15 cellular contexts compared by ENCODE assay signal in genomic region chr14:96497087-96497486, GRCh38. TPM values are rescaled to one million over a fixed set of nuclear protein-coding genes. Genes with fewer than 3 reads are reported as not detected.
DNase-seq lines count a peak whose midpoint lies in the region; ATAC-seq and TF ChIP-seq lines count a peak whose summit lies in the region.
"Had no signal": no experiment of that assay in that cellular context is flagged by ENCODE, and none has a peak within 500 bp of the region (broad histone marks: within the 10 kb centered on the region; RNA-seq: fewer than 3 reads in every experiment).

No MANE protein-coding gene starts in this region.

- no peaks in the 10 kb centered on the region for H3K27me3 ChIP-seq in SU-DHL-6 (ENCODE audit: low read length)
- no peaks in the 10 kb centered on the region for H3K27me3 ChIP-seq in dorsolateral prefrontal cortex
- H3K27me3 ChIP-seq: ovary had no signal

- no peaks in the 10 kb centered on the region for H3K9me3 ChIP-seq in SU-DHL-6 (ENCODE audit: insufficient read depth, low read length)
- H3K9me3 ChIP-seq: ovary, SK-N-SH had no signal

- H3K4me3 ChIP-seq in SU-DHL-6 (ENCODE audit: insufficient read depth, low read length, poor library complexity, severe bottlenecking) (no peak overlapping the region), dorsolateral prefrontal cortex (no peak overlapping the region)
- H3K4me3 ChIP-seq: ovary had no signal

- peaks cover 7% of the 10 kb centered on the region for H3F3A ChIP-seq in SU-DHL-6 (ENCODE audit: insufficient read depth)

- intact Hi-C loops in dorsolateral prefrontal cortex (cut with DNase I): no loop called here

- H3K9me2 ChIP-seq in SU-DHL-6 (replicated peaks; ENCODE audit: insufficient read depth, low read length): no peaks in the 10 kb centered on the region
- H3K9me2 ChIP-seq: SK-N-SH had no signal

- ATAC-seq in GM19035 (IDR thresholded peaks at IDR 0.05; ENCODE audit: unreplicated experiment): peak; percentile 53
- peak; percentile 36 for ATAC-seq in HG03025 (IDR thresholded peaks at IDR 0.05; ENCODE audit: low FRiP score, unreplicated experiment)

- no peaks in the 10 kb centered on the region for H3K36me3 ChIP-seq in SU-DHL-6 (ENCODE audit: low read length)
- H3K36me3 ChIP-seq: ovary had no signal

- peak; percentile 42 for DNase-seq in ELR (ENCODE audit: low read depth)
- no peak for DNase-seq in dorsolateral prefrontal cortex
- no peak for DNase-seq in caudate nucleus (lab: John Stamatoyannopoulos, UW)
- DNase-seq in NCI-H2227 (lab: John Stamatoyannopoulos, UW; ENCODE audit: unreplicated experiment): no peak
- no peak for DNase-seq in OCI-M2 (lab: John Stamatoyannopoulos, UW; ENCODE audit: unreplicated experiment)
- DNase-seq: activated CD4-positive, alpha-beta T cell treated with anti-CD3 and anti-CD28 coated beads, Interleukin-2, amount 50 U/mL, for 1 hour; activated naive CD4-positive, alpha-beta T cell treated with anti-CD3 and anti-CD28 coated beads for 36 hours; erythroblast; HFFc6; NCI-H1436; ovary; SK-N-SH had no signal

- H4K20me1 ChIP-seq in SU-DHL-6 (ENCODE audit: low read depth, low read length): no peaks in the 10 kb centered on the region

- H3K27ac ChIP-seq in SU-DHL-6 (ENCODE audit: low read depth, low read length): no peak overlapping the region
- no peak overlapping the region for H3K27ac ChIP-seq in dorsolateral prefrontal cortex
- no peak overlapping the region for H3K27ac ChIP-seq in caudate nucleus (ENCODE audit: low read depth, low read length)
- H3K27ac ChIP-seq: ovary had no signal

- H3K9ac ChIP-seq in SU-DHL-6 (ENCODE audit: low read length): no peak overlapping the region
- H3K9ac ChIP-seq: SK-N-SH had no signal

- H3K4me2 ChIP-seq in SU-DHL-6 (ENCODE audit: low read depth, low read length, poor library complexity, severe bottlenecking): peak overlapping the region; percentile 40
- H3K4me2 ChIP-seq: SK-N-SH had no signal

- TF ChIP-seq CTCF in SU-DHL-6 (IDR thresholded peaks at IDR 0.05; ENCODE audit: insufficient read depth, low read length, poor library complexity, severe bottlenecking): no peak
- TF ChIP-seq CTCF in dorsolateral prefrontal cortex (IDR thresholded peaks at IDR 0.05 in 54 of 56, conservative IDR thresholded peaks at IDR 0.05 in 2 of 56; ENCODE audit: low read depth in 1 of 56, partially characterized antibody in 56 of 56): no peak

- peaks cover 9% of the 10 kb centered on the region; the same call in 1 of the 2 replicates for H3K79me2 ChIP-seq in SU-DHL-6 (ENCODE audit: insufficient read depth, low read length)

- no peak overlapping the region for H2AFZ ChIP-seq in SU-DHL-6 (ENCODE audit: low read depth, low read length, severe bottlenecking)

RNA-seq across cellular contexts. Expression of gene PAPOLA, which starts 5.1 kb away (rescaled TPM):
- 100 to 1,000 TPM; 127 to 355 (median 176) TPM for total RNA-seq in dorsolateral prefrontal cortex
